In genomic region chr22:27880778-27881394, GRCh38 we compare ENCODE assay signal across 8 cellular contexts. TPM values are rescaled to one million over a fixed set of nuclear protein-coding genes. Genes with fewer than 3 reads are reported as not detected.
A peak's percentile ranks its signal among the peaks of the same experiment; 100 is the strongest.
DNase-seq lines count a peak whose midpoint lies in the region; ATAC-seq and TF ChIP-seq lines count a peak whose summit lies in the region.

No MANE protein-coding gene starts in this region.

- H3K79me2 ChIP-seq in OCI-LY7 (ENCODE audit: insufficient read depth, low read depth, low read length), result peaks cover 17% of the 10 kb centered on the region; the same call in 1 of the 2 replicates

- H3K9me3 ChIP-seq in HAP-1 (no peaks in the 10 kb centered on the region), OCI-LY7 (ENCODE audit: low read length) (no peaks in the 10 kb centered on the region), left lung (no peaks in the 10 kb centered on the region)

- H3K4me1 ChIP-seq in HAP-1 (peaks cover 30% of the 10 kb centered on the region), OCI-LY7 (ENCODE audit: insufficient read depth, low read length, poor library complexity, severe bottlenecking) (peaks cover 14% of the 10 kb centered on the region), left lung (peaks cover 0 to 27% of the 10 kb centered on the region in 2 donors)

- 0 out of 2 replicates have a peak, but pooled peaks cover 15% of the 10 kb centered on the region for H4K20me1 ChIP-seq in OCI-LY7 (ENCODE audit: insufficient read depth, low read length)

- peak; percentile 91 for ATAC-seq in left lung
- no peak for ATAC-seq in GM18502 (IDR thresholded peaks at IDR 0.05; ENCODE audit: poor library complexity, unreplicated experiment)
- no peak for ATAC-seq in GM21825 (IDR thresholded peaks at IDR 0.05; ENCODE audit: unreplicated experiment)

- intact Hi-C loops in OCI-LY7 (cut with micrococcal nuclease; ENCODE audit: unreplicated experiment) (loop anchor here (1.0 kb wide), 1 partner anchor 128 kb away; no protein-coding TSS in a partner anchor), left lung (cut with DNase I) (loop anchor here (5.0 to 10.0 kb wide), 2 partner anchors 124 to 126 kb away; no protein-coding TSS in a partner anchor)

- no peak overlapping the region for H3K4me2 ChIP-seq in OCI-LY7 (ENCODE audit: low read length)

- no peak overlapping the region for H3K27ac ChIP-seq in OCI-LY7 (ENCODE audit: low read depth, low read length, poor library complexity, severe bottlenecking)
- peak overlapping the region; percentile 90 for H3K27ac ChIP-seq in cingulate gyrus (ENCODE audit: low read depth, low read length)
- H3K27ac ChIP-seq in left lung, result peak overlapping the region in 1 of 2 donors; percentile 27

- DNase-seq in CD1c-positive myeloid dendritic cell (ENCODE audit: extremely low spot score), result peak; percentile 67
- peak; percentile 65 to 80 for DNase-seq in HAP-1 (ENCODE audit: low spot score in 2 of 2)
- peak; percentile 74 for DNase-seq in OCI-LY7 (ENCODE audit: low spot score)
- no peak for DNase-seq in left lung
- peak; percentile 97 for DNase-seq in superior temporal gyrus (ENCODE audit: extremely low spot score)

- H3K9me2 ChIP-seq in OCI-LY7 (ENCODE audit: insufficient read depth, low read length), result no peaks in the 10 kb centered on the region

- H3K36me3 ChIP-seq in HAP-1 (replicated peaks) (peaks cover 18% of the 10 kb centered on the region), OCI-LY7 (ENCODE audit: insufficient read depth, low read length) (peaks cover 57% of the 10 kb centered on the region), left lung (peaks cover 0 to 26% of the 10 kb centered on the region in 2 donors)

- BruUV-seq in OCI-LY7 (replicated peaks; lab: Mats Ljungman, UMichigan), result no TSS peak

- H3K27me3 ChIP-seq in HAP-1 (ENCODE audit: low read depth), result no peaks in the 10 kb centered on the region
- no peaks in the 10 kb centered on the region for H3K27me3 ChIP-seq in left lung

- POLR2A ChIA-PET in OCI-LY7 (lab: Charles Lee), result interaction anchor here (1.5 kb wide), 1 partner anchor 39 kb away, joined by 5 read pairs; the partner anchor contains the start of gene PITPNB

- TF ChIP-seq CTCF in OCI-LY7 (conservative IDR thresholded peaks at IDR 0.05; ENCODE audit: low read length) (peak; percentile 85), left lung (IDR thresholded peaks at IDR 0.05) (peak; percentile 64 to 82)

- CTCF ChIA-PET in OCI-LY7 (lab: Charles Lee; ENCODE audit: unreplicated experiment), result interaction anchor here (1.0 kb wide), 1 partner anchor 111 kb away, joined by 4 read pairs; no protein-coding TSS in a partner anchor

- in situ Hi-C loops in HAP-1 (cut with MboI; ENCODE audit: low sequenced_read_pairs), result loop anchor here (25.0 kb wide), 1 partner anchor 706 kb away; no protein-coding TSS in a partner anchor

- H3K4me3 ChIP-seq in HAP-1 (no peak overlapping the region), OCI-LY7 (ENCODE audit: low read depth, low read length, poor library complexity, severe bottlenecking) (no peak overlapping the region), left lung (no peak overlapping the region)

- H2AFZ ChIP-seq in OCI-LY7 (ENCODE audit: low read length), result no peak overlapping the region

RNA-seq across cellular contexts. Expression of gene PITPNB, which starts 38.2 kb away (rescaled TPM):
- total RNA-seq in OCI-LY7 (2014; rRNA removed; shearing (Covaris generic)), result 21.8 and 26.1 TPM in 2 replicates
- total RNA-seq in OCI-LY7 (2022) (91.9 and 97.4 TPM in 2 replicates), left lung (10 to 100 TPM; 51.1 to 59.0 TPM)

Comparison
In these comparisons a context has a peak if more than half of its experiments do, and no peak if none do; other contexts are left out.
1. DNase-seq: peak in CD1c-positive myeloid dendritic cell (single experiment), HAP-1 (2 of 2), OCI-LY7 (single experiment) and superior temporal gyrus (single experiment); none in left lung (0 of 2).